Comparison of ENCODE assay signal across 20 cellular contexts in genomic region chr7:127848241-127848640, GRCh38.
DNase-seq lines count a peak whose midpoint lies in the region; ATAC-seq, FAIRE-seq and TF ChIP-seq lines count a peak whose summit lies in the region.
"Had no signal": no experiment of that assay in that cellular context is flagged by ENCODE, and none has a peak within 500 bp of the region (broad histone marks: within the 10 kb centered on the region; RNA-seq: fewer than 3 reads in every experiment).

No MANE protein-coding gene starts in this region.

- DNase-seq in NCI-H748 (lab: John Stamatoyannopoulos, UW; ENCODE audit: unreplicated experiment) (peak; percentile 38), NCI-H748 treated with DMSO at 0.1 percent for 48 hours (lab: John Stamatoyannopoulos, UW) (no peak), NCI-H69 (lab: John Stamatoyannopoulos, UW) (peak; percentile 58), left colon (no peak), type B pancreatic cell (ENCODE audit: extremely low spot score, unreplicated experiment) (no peak), T-helper 17 cell (no peak), urothelium cell line (ENCODE audit: low spot score) (no peak)
- no peak for DNase-seq in activated naive CD4-positive, alpha-beta T cell (lab: John Stamatoyannopoulos, UW)
- DNase-seq: AML-193; Caco-2; CD4-positive, CD25-positive, alpha-beta regulatory T cell; GOT3; NCI-H1105 treated with DMSO at 0.1 percent for 48 hours; NCI-H1694; NCI-H2171 treated with DMSO at 0.1 percent for 48 hours; PC-3; SIG-M5 had no signal

- H3K9me3 ChIP-seq in T-helper 17 cell (ENCODE audit: control insufficient read depth, low read length, poor library complexity, severe bottlenecking), result no peaks in the 10 kb centered on the region
- H3K9me3 ChIP-seq: Caco-2 had no signal

- ATAC-seq in left colon (peak; percentile 12), T-helper 17 cell (no peak)
- ATAC-seq: HCT116, PC-3, SK-N-SH treated with all-trans-retinoic acid at 6 μM for 48 hours had no signal

- H3K36me3 Mint-ChIP-seq in type B pancreatic cell, result peaks cover 27% of the 10 kb centered on the region
- peaks cover 14% of the 10 kb centered on the region for H3K36me3 Mint-ChIP-seq in T-helper 17 cell (ENCODE audit: low read depth)

- no peak for FAIRE-seq in urothelium cell line (lab: Jason Lieb, UNC)
- FAIRE-seq: G401.6 had no signal

- no peaks in the 10 kb centered on the region for H3K9me3 Mint-ChIP-seq in type B pancreatic cell

- H3K4me3 Mint-ChIP-seq in type B pancreatic cell (no peak overlapping the region), T-helper 17 cell (no peak overlapping the region)
- H3K4me3 Mint-ChIP-seq: CD4-positive, CD25-positive, alpha-beta regulatory T cell had no signal

- H3K4me1 Mint-ChIP-seq in type B pancreatic cell (ENCODE audit: unreplicated experiment) (peaks cover 4% of the 10 kb centered on the region), T-helper 17 cell (peaks cover 13% of the 10 kb centered on the region)

- intact Hi-C loops in left colon (cut with DNase I, micrococcal nuclease), result no loop called here

- no peak for TF ChIP-seq CTCF in type B pancreatic cell (conservative IDR thresholded peaks at IDR 0.05)

- H3K27me3 Mint-ChIP-seq in type B pancreatic cell, result no peaks in the 10 kb centered on the region
- no peaks in the 10 kb centered on the region for H3K27me3 Mint-ChIP-seq in T-helper 17 cell
- H3K27me3 Mint-ChIP-seq: CD4-positive, CD25-positive, alpha-beta regulatory T cell had no signal

- H3K27ac Mint-ChIP-seq in type B pancreatic cell, result peak overlapping the region; percentile 12
- no peak overlapping the region for H3K27ac Mint-ChIP-seq in T-helper 17 cell

Comparison
In these comparisons a context has a peak if more than half of its experiments do, and no peak if none do; other contexts are left out.
1. DNase-seq: peak in NCI-H748 (single experiment) and NCI-H69 (single experiment); none in NCI-H748 treated with DMSO at 0.1 percent for 48 hours (single experiment), left colon (0 of 2), type B pancreatic cell (single experiment), T-helper 17 cell (0 of 3), activated naive CD4-positive, alpha-beta T cell (0 of 4) and urothelium cell line (single experiment).